ENCODE assay signal across 8 cellular contexts in the genomic region with DNA sequence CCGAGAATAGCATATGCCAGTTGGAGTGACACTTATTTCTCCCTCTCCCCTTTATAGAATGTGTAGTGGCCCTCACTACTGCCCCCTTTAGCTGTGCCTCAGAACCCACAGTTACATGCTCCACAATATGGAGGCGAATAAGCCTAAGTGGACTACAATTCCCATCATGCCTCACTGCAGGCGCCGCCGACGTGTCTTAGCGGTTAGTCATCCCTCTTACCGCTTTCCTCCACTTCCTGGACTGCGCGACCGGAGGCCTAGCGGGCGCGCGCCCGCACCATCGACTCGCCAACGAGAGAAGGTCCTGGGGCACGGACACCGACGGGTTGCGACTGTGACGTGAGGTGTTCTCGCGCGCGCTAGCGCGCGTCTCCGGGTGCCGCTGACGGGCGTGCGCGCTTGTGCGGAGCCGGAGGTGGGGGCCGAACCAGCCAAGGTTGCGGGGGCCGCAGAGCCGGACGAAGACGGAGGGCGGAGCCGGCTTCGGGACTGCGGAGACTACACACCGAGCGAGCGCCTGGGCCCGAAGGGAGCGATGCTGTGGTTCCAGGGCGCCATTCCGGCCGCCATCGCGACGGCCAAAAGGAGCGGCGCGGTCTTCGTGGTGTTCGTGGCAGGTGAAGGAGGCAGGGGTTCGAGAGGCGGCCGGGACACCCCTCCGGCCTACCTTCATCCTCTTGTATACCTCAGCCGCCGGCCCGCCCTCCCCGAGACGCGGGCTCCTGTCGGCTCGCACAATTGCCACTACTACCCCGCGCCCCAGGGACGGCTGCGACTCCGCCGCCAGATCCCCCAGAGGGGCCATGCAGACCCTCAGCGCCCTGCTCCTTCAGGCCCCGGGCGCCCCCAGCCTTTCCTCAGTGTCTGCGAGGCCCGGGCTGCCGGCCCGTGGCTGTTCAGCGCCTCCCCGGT. TPM values are rescaled to one million over a fixed set of nuclear protein-coding genes. Genes with fewer than 3 reads are reported as not detected.
DNase-seq lines count a peak whose midpoint lies in the region; ATAC-seq, FAIRE-seq and TF ChIP-seq lines count a peak whose summit lies in the region.

A gene with protein sequence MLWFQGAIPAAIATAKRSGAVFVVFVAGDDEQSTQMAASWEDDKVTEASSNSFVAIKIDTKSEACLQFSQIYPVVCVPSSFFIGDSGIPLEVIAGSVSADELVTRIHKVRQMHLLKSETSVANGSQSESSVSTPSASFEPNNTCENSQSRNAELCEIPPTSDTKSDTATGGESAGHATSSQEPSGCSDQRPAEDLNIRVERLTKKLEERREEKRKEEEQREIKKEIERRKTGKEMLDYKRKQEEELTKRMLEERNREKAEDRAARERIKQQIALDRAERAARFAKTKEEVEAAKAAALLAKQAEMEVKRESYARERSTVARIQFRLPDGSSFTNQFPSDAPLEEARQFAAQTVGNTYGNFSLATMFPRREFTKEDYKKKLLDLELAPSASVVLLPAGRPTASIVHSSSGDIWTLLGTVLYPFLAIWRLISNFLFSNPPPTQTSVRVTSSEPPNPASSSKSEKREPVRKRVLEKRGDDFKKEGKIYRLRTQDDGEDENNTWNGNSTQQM (plus strand): TSS at position 461 of the 912 bp plus-strand sequence. CDS start 75 bp downstream, at position 536.

- H3K4me1 ChIP-seq in kidney (ENCODE audit: control insufficient read depth in 1 of 2, insufficient read depth in 1 of 2, low read depth in 1 of 2, low read length in 2 of 2) = peaks cover 5 to 10% of the 10 kb centered on the region in 2 donors

- TF ChIP-seq CTCF in chondrocyte (IDR thresholded peaks at IDR 0.05) (peak; percentile 78), kidney (IDR thresholded peaks at IDR 0.05; ENCODE audit: borderline replicate concordance, extremely low read depth, insufficient read depth) (peak; percentile 46)

- H3K9ac ChIP-seq in kidney (ENCODE audit: low read length in 2 of 2) = peak within 1 kb of the TSS; percentile 89 to 93

- no peaks in the 10 kb centered on the region for H3K27me3 Mint-ChIP-seq in chondrocyte (ENCODE audit: low read depth)

- no peaks in the 10 kb centered on the region for H3K36me3 ChIP-seq in kidney (ENCODE audit: control insufficient read depth in 1 of 2, insufficient read depth in 2 of 2, low read length in 2 of 2)

- peaks cover 3% of the 10 kb centered on the region for H3K9me3 Mint-ChIP-seq in chondrocyte (ENCODE audit: low read depth)

- peaks cover 39% of the 10 kb centered on the region for H3K4me1 Mint-ChIP-seq in chondrocyte (ENCODE audit: low read depth)

- peak within 1 kb of the TSS; percentile 99 for H3K27ac Mint-ChIP-seq in chondrocyte (ENCODE audit: unreplicated experiment)

- H3K9me3 ChIP-seq in kidney (ENCODE audit: control insufficient read depth in 1 of 2, low read length in 2 of 2) = no peaks in the 10 kb centered on the region

- H3K4me3 Mint-ChIP-seq in chondrocyte (ENCODE audit: unreplicated experiment) = peak within 1 kb of the TSS; percentile 76

- peak; percentile 91 for ATAC-seq in GM19035 (IDR thresholded peaks at IDR 0.05; ENCODE audit: unreplicated experiment)
- ATAC-seq in HG03378 (IDR thresholded peaks at IDR 0.05; ENCODE audit: unreplicated experiment) = peak; percentile 91

- peak within 1 kb of the TSS; percentile 89 to 98 for H3K27ac ChIP-seq in kidney (ENCODE audit: low read depth in 2 of 2, low read length in 2 of 2)

- peaks cover 6% of the 10 kb centered on the region for H3K36me3 Mint-ChIP-seq in chondrocyte (ENCODE audit: low read depth)

- DNase-seq in AG20443 (ENCODE audit: low spot score) (peak; percentile 98), NCI-H460 (ENCODE audit: extremely low read depth, low read depth) (peak; percentile 99), chondrocyte (ENCODE audit: low spot score) (peak; percentile 99), kidney (peak; percentile 99)
- peak; percentile 93 for DNase-seq in activated CD4-positive, alpha-beta T cell treated with anti-CD3 and anti-CD28 coated beads for 1 hour
- DNase-seq in stimulated activated CD4-positive, alpha-beta T cell treated with anti-CD3 and anti-CD28 coated beads, Interleukin-15, amount 100 ng/mL, for 48 hours (ENCODE audit: low read depth in 2 of 2) = peak; percentile 95 to 96

- peak within 1 kb of the TSS; percentile 74 to 90 for H3K4me3 ChIP-seq in kidney (ENCODE audit: low read length in 2 of 2)

- intact Hi-C loops in kidney (cut with DNase I) = no loop called here

- FAIRE-seq in kidney (lab: Jason Lieb, UNC) = peak; percentile 65

RNA-seq across cellular contexts. Expression of the gene that starts here (rescaled TPM):
- 71.4 and 85.9 TPM in 2 replicates for total RNA-seq in NCI-H460 (2014; rRNA removed; shearing (Covaris generic))
- polyA plus RNA-seq in NCI-H460 (2014; cell fraction: nucleus; rRNA removed) = 102 and 130 TPM in 2 replicates
- total RNA-seq in chondrocyte = 72.5 to 112 TPM (median 76.4 TPM) in 3 replicates
- total RNA-seq in kidney = 96.8 TPM
- polyA plus RNA-seq in kidney (ENCODE audit: insufficient read depth, low read depth, low replicate concordance) = 33.0 TPM

Comparison
In these comparisons a context has a peak if more than half of its experiments do, and no peak if none do; other contexts are left out.
1. Peak in every context shown above with its lines: DNase-seq, ATAC-seq, H3K4me3 ChIP-seq and H3K27ac ChIP-seq.